In the genomic region with DNA sequence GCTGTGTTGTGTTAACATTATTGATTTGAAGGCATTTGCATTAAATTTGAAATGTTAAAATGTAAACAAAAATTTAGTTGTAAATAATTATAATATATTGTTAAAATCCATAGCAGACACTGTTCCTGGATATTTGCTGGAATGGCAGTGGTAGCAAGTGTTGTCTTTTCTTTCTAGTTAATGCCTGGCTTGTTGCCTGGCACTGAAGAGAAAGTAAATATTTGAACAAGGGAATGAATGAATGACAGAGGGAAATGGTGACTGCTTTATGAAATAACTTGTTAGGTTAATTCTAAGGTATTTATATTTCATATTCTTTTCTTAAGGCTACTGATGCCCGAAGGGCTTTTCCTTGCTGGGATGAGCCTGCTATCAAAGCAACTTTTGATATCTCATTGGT, we compare ENCODE assay signal across 8 cellular contexts. TPM values are rescaled to one million over a fixed set of nuclear protein-coding genes. Genes with fewer than 3 reads are reported as not detected.
A peak's percentile ranks its signal among the peaks of the same experiment; 100 is the strongest.
DNase-seq lines count a peak whose midpoint lies in the region; ATAC-seq, FAIRE-seq and TF ChIP-seq lines count a peak whose summit lies in the region.
"Not testable (repeated sequence)": the region's sequence is repeated elsewhere in the genome, so short reads cannot be mapped to it uniquely, and the experiment has no call there.

No MANE protein-coding gene starts in this region.

- H3K56ac ChIP-seq in H1 (replicated peaks; ENCODE audit: insufficient read length, low read depth, low read length) = not testable (repeated sequence)

- not testable (repeated sequence) for DNase-seq in A549 (ENCODE audit: low read depth in 1 of 2, low spot score in 1 of 2); GM18507 (ENCODE audit: extremely low spot score, insufficient read length, low read depth); H1 (ENCODE audit: low read depth in 1 of 2, low spot score in 2 of 2); left lobe of liver (ENCODE audit: low spot score); urothelium cell line (ENCODE audit: low spot score)
- peak; percentile 27 for DNase-seq in NCI-H2029 (lab: John Stamatoyannopoulos, UW)
- DNase-seq in NCI-H774 (lab: John Stamatoyannopoulos, UW) = peak; percentile 34

- H2BK12ac ChIP-seq in H1 (ENCODE audit: low read depth, low read length) = not testable (repeated sequence)

- not testable (repeated sequence) for TF ChIP-seq EP300 in A549 (IDR thresholded peaks at IDR 0.05); H1 (IDR thresholded peaks at IDR 0.05; ENCODE audit: borderline replicate concordance in 1 of 2, low read depth in 2 of 2, low read length in 2 of 2)

- H4K91ac ChIP-seq in H1 (replicated peaks; ENCODE audit: insufficient read length, low read length) = not testable (repeated sequence)

- not testable (repeated sequence) for H3K14ac ChIP-seq in H1 (ENCODE audit: insufficient read length)

- H3K23me2 ChIP-seq in H1 (ENCODE audit: low read depth, low read length) = not testable (repeated sequence)

- H2AK5ac ChIP-seq in H1 (ENCODE audit: low read depth, low read length) = not testable (repeated sequence)

- not testable (repeated sequence) for H2BK5ac ChIP-seq in H1 (ENCODE audit: low read depth, low read length)

- H3K4ac ChIP-seq in H1 (replicated peaks; ENCODE audit: insufficient read length, low read depth, low read length) = not testable (repeated sequence)

- H3K9ac ChIP-seq in H1 (replicated peaks in 1 of 4; ENCODE audit: extremely low read depth in 1 of 4, low read depth in 3 of 4, low read length in 3 of 4) = not testable (repeated sequence)

- H2BK20ac ChIP-seq in H1 (ENCODE audit: low read length) = not testable (repeated sequence)

- TF ChIP-seq RAD21 in A549 (conservative IDR thresholded peaks at IDR 0.05 in 1 of 2, IDR thresholded peaks at IDR 0.05 in 1 of 2); H1 (IDR thresholded peaks at IDR 0.05 in 1 of 2, conservative IDR thresholded peaks at IDR 0.05 in 1 of 2; ENCODE audit: low read depth in 2 of 2, low read length in 2 of 2): not testable (repeated sequence)

- not testable (repeated sequence) for H3K27me3 ChIP-seq in H1 (replicated peaks in 1 of 4; ENCODE audit: control insufficient read depth in 3 of 4, extremely low read depth in 1 of 4, insufficient read depth in 3 of 4, low read length in 3 of 4)

- not testable (repeated sequence) for H3K9me3 ChIP-seq in A549; H1 (ENCODE audit: insufficient read depth in 2 of 2, low read depth in 1 of 2, low read length in 1 of 2)

- CTCF ChIA-PET in A549 (lab: Yijun Ruan, JAX); H1 (lab: Charles Lee; ENCODE audit: partially characterized antibody): not testable (repeated sequence)

- not testable (repeated sequence) for H3K4me3 ChIP-seq in A549; H1 (ENCODE audit: extremely low read depth in 1 of 4, insufficient read depth in 2 of 4, low read depth in 3 of 4, low read length in 4 of 4)

- H3K4me2 ChIP-seq in A549; H1 (ENCODE audit: insufficient read depth in 1 of 2, low read depth in 2 of 2, low read length in 2 of 2): not testable (repeated sequence)

- H4K8ac ChIP-seq in H1 (ENCODE audit: extremely low read depth, insufficient read depth, low read length) = not testable (repeated sequence)

- not testable (repeated sequence) for TF ChIP-seq POLR2A in A549 (IDR thresholded peaks at IDR 0.05; ENCODE audit: low read length); H1 (IDR thresholded peaks at IDR 0.05; ENCODE audit: control extremely low read depth in 1 of 2, low read depth in 2 of 2, low read length in 2 of 2)

- not testable (repeated sequence) for H3K79me2 ChIP-seq in H1 (ENCODE audit: control insufficient read depth in 1 of 2, insufficient read depth in 2 of 2, low read length in 2 of 2)

- peaks cover 12% of the 10 kb centered on the region for H3K4me1 ChIP-seq in A549
- not testable (repeated sequence) for H3K4me1 ChIP-seq in H1 (replicated peaks in 1 of 4; ENCODE audit: control insufficient read depth in 3 of 4, insufficient read depth in 4 of 4, low read length in 3 of 4)

- POLR2A ChIA-PET in A549 (lab: Yijun Ruan, JAX); H1 (lab: Charles Lee; ENCODE audit: partially characterized antibody): not testable (repeated sequence)

- H3K36me3 ChIP-seq in H1 (ENCODE audit: control insufficient read depth in 2 of 4, insufficient read depth in 4 of 4, low read length in 3 of 4) = not testable (repeated sequence)

- not testable (repeated sequence) for H4K5ac ChIP-seq in H1 (ENCODE audit: insufficient read length, low read depth, low read length)

- not testable (repeated sequence) for H2BK120ac ChIP-seq in H1 (replicated peaks; ENCODE audit: low read depth, low read length)

- H2BK15ac ChIP-seq in H1 (ENCODE audit: low read length) = not testable (repeated sequence)

- not testable (repeated sequence) for ATAC-seq in A549
- ATAC-seq in left lobe of liver = peak; percentile 51

- FAIRE-seq in A549 (lab: Jason Lieb, UNC) = peak; percentile 96
- peak; percentile 72 for FAIRE-seq in GM18507 (lab: Jason Lieb, UNC)
- FAIRE-seq in H1 (lab: Jason Lieb, UNC) = peak; percentile 24
- FAIRE-seq in urothelium cell line (lab: Jason Lieb, UNC) = peak; percentile 50

- TF ChIP-seq CTCF in A549 (IDR thresholded peaks at IDR 0.05); VCaP (conservative IDR thresholded peaks at IDR 0.05); H1 (IDR thresholded peaks at IDR 0.05; ENCODE audit: control extremely low read depth in 1 of 3, insufficient read depth in 1 of 3, low read depth in 1 of 3, low read length in 3 of 3): not testable (repeated sequence)

- WGBS in A549 (ENCODE audit: missing lambda C conversion rate) = 100% methylated on average over 1 of the region's 1 CpG
- no CpG with 5 or more reads among the region's 1 CpG for WGBS in H1 (ENCODE audit: extremely low coverage in 1 of 2, insufficient coverage in 1 of 2, insufficient read length in 1 of 2, insufficient replicate concordance in 2 of 2, low coverage in 1 of 2, low lambda C conversion rate in 2 of 2, missing lambda C conversion rate in 1 of 2), 2 experiments

- not testable (repeated sequence) for H2AFZ ChIP-seq in H1 (ENCODE audit: low read length)

- not testable (repeated sequence) for H4K20me1 ChIP-seq in H1 (replicated peaks in 1 of 2; ENCODE audit: control insufficient read depth in 1 of 2, insufficient read depth in 2 of 2, low read length in 2 of 2)

- not testable (repeated sequence) for H3K27ac ChIP-seq in A549; H1 (ENCODE audit: low read depth, low read length)
- peak overlapping the region; percentile 65; the same call in 1 of the 2 replicates for H3K27ac ChIP-seq in VCaP

- not testable (repeated sequence) for H3K18ac ChIP-seq in H1 (ENCODE audit: extremely low read depth, low read length)

- H3K79me1 ChIP-seq in H1 (ENCODE audit: low read depth, low read length) = not testable (repeated sequence)

- H3K23ac ChIP-seq in H1 (ENCODE audit: insufficient read length) = not testable (repeated sequence)

RNA-seq across cellular contexts. Expression of a gene that starts 51.5 kb away (rescaled TPM):
- polyA plus RNA-seq in A549 (2011; rRNA removed) (141 and 169 TPM in 2 replicates), A549 (2017; fragmentation: RNase III; extraction: RNeasy Plus Mini Kit Qiagen cat#74134 plus additional on column Dnase treatment) (99.2 to 104 TPM (median 100 TPM) in 3 replicates), H1 (2011; rRNA removed) (53.6 and 56.5 TPM in 2 replicates)
- polyA plus RNA-seq in A549 (2012; cell fraction: cytosol; rRNA removed) = 36.5 and 40.8 TPM in 2 replicates
- polyA plus RNA-seq in A549 (2012; cell fraction: nucleus; rRNA removed) = 77.1 and 108 TPM in 2 replicates
- polyA minus RNA-seq in A549 (2011; rRNA and poly(A)+ RNA removed) = 85.0 and 98.2 TPM in 2 replicates
- 113 and 118 TPM in 2 replicates for total RNA-seq in H1 (2021; fragmentation: NEBNext Ultra II Directional; extraction: Animal tissue kit (Norgen Biotek cat#: 25700))
- 68.6 TPM for polyA plus RNA-seq in H1 (2011; cell fraction: cytosol; rRNA removed)
- polyA plus RNA-seq in H1 (2011; cell fraction: nucleus; rRNA removed) = 73.0 TPM
- polyA plus RNA-seq in H1 (2012, experiment 1 of 2) = 82.8 to 156 TPM (median 98.5 TPM) in 4 replicates
- polyA plus RNA-seq in H1 (2012, experiment 2 of 2) = 20.8 TPM
- polyA plus RNA-seq in H1 (2013, experiment 1 of 2) = 49.6 TPM
- polyA plus RNA-seq in H1 (2013, experiment 2 of 2) = 44.4 TPM
- 135 and 161 TPM in 2 replicates for polyA minus RNA-seq in H1 (2011; rRNA and poly(A)+ RNA removed)
- polyA minus RNA-seq in H1 (2011; cell fraction: cytosol; rRNA and poly(A)+ RNA removed) = 110 TPM
- 97.8 TPM for polyA minus RNA-seq in H1 (2011; cell fraction: nucleus; rRNA and poly(A)+ RNA removed)
- 46.6 TPM for total RNA-seq in left lobe of liver
